Comparison of ENCODE assay signal across 11 cellular contexts in genomic region chr16:81609323-81609892, GRCh38.
A peak's percentile ranks its signal among the peaks of the same experiment; 100 is the strongest.
DNase-seq lines count a peak whose midpoint lies in the region; ATAC-seq, FAIRE-seq and TF ChIP-seq lines count a peak whose summit lies in the region.
"Had no signal": no experiment of that assay in that cellular context is flagged by ENCODE, and none has a peak within 500 bp of the region (broad histone marks: within the 10 kb centered on the region; RNA-seq: fewer than 3 reads in every experiment).

No MANE protein-coding gene starts in this region.

- ATAC-seq in activated T-helper 17 cell treated with anti-CD3 and anti-CD28 coated beads, Interleukin-2, amount 50 U/mL, for 72 hours (replicated peaks) = no peak
- no peak for ATAC-seq in stimulated activated memory B cell treated with anti-CD40 and anti-IgM and Interleukin-4, amounts not matched to agents 10 μg/mL and 1 μg/mL and 100 μg/mL, for 72 hours
- ATAC-seq in HG03571 (IDR thresholded peaks at IDR 0.05; ENCODE audit: unreplicated experiment) = no peak

- H3K4me1 Mint-ChIP-seq in activated T-helper 17 cell treated with anti-CD3 and anti-CD28 coated beads, Interleukin-2, amount 50 U/mL, for 72 hours = peaks cover 8% of the 10 kb centered on the region
- H3K4me1 Mint-ChIP-seq in glutamatergic neuron (ENCODE audit: low read depth, unreplicated experiment) = peaks cover 31% of the 10 kb centered on the region
- peaks cover 38% of the 10 kb centered on the region for H3K4me1 Mint-ChIP-seq in stimulated activated memory B cell treated with anti-CD40 and anti-IgM and Interleukin-4, amounts not matched to agents 10 μg/mL and 1 μg/mL and 100 μg/mL, for 72 hours

- no peaks in the 10 kb centered on the region for H3K9me3 Mint-ChIP-seq in activated T-helper 17 cell treated with anti-CD3 and anti-CD28 coated beads, Interleukin-2, amount 50 U/mL, for 72 hours
- H3K9me3 Mint-ChIP-seq in glutamatergic neuron (ENCODE audit: unreplicated experiment) = peaks cover 14% of the 10 kb centered on the region
- no peaks in the 10 kb centered on the region for H3K9me3 Mint-ChIP-seq in stimulated activated memory B cell treated with anti-CD40 and anti-IgM and Interleukin-4, amounts not matched to agents 10 μg/mL and 1 μg/mL and 100 μg/mL, for 72 hours

- no peaks in the 10 kb centered on the region for H3K27me3 Mint-ChIP-seq in activated T-helper 17 cell treated with anti-CD3 and anti-CD28 coated beads, Interleukin-2, amount 50 U/mL, for 72 hours
- peaks cover 16% of the 10 kb centered on the region for H3K27me3 Mint-ChIP-seq in glutamatergic neuron (ENCODE audit: unreplicated experiment)
- H3K27me3 Mint-ChIP-seq in stimulated activated memory B cell treated with anti-CD40 and anti-IgM and Interleukin-4, amounts not matched to agents 10 μg/mL and 1 μg/mL and 100 μg/mL, for 72 hours = no peaks in the 10 kb centered on the region

- no peak overlapping the region for H3K4me3 Mint-ChIP-seq in activated T-helper 17 cell treated with anti-CD3 and anti-CD28 coated beads, Interleukin-2, amount 50 U/mL, for 72 hours
- no peak overlapping the region for H3K4me3 Mint-ChIP-seq in glutamatergic neuron (ENCODE audit: unreplicated experiment)
- H3K4me3 Mint-ChIP-seq in stimulated activated memory B cell treated with anti-CD40 and anti-IgM and Interleukin-4, amounts not matched to agents 10 μg/mL and 1 μg/mL and 100 μg/mL, for 72 hours = no peak overlapping the region

- peak overlapping the region; percentile 78 for H3K27ac Mint-ChIP-seq in activated T-helper 17 cell treated with anti-CD3 and anti-CD28 coated beads, Interleukin-2, amount 50 U/mL, for 72 hours
- peak overlapping the region; percentile 43 for H3K27ac Mint-ChIP-seq in glutamatergic neuron (ENCODE audit: unreplicated experiment)
- peak overlapping the region; percentile 38 for H3K27ac Mint-ChIP-seq in stimulated activated memory B cell treated with anti-CD40 and anti-IgM and Interleukin-4, amounts not matched to agents 10 μg/mL and 1 μg/mL and 100 μg/mL, for 72 hours

- H3K36me3 Mint-ChIP-seq in activated T-helper 17 cell treated with anti-CD3 and anti-CD28 coated beads, Interleukin-2, amount 50 U/mL, for 72 hours (ENCODE audit: low read depth) = peaks cover 37% of the 10 kb centered on the region
- H3K36me3 Mint-ChIP-seq in glutamatergic neuron (ENCODE audit: unreplicated experiment) = peaks cover 5% of the 10 kb centered on the region
- peaks cover 32% of the 10 kb centered on the region for H3K36me3 Mint-ChIP-seq in stimulated activated memory B cell treated with anti-CD40 and anti-IgM and Interleukin-4, amounts not matched to agents 10 μg/mL and 1 μg/mL and 100 μg/mL, for 72 hours

- TF ChIP-seq CTCF in GM13977 (IDR thresholded peaks at IDR 0.05; ENCODE audit: extremely low read depth, insufficient read depth, missing control alignments) (no peak), glutamatergic neuron (IDR thresholded peaks at IDR 0.05; ENCODE audit: partially characterized antibody, unreplicated experiment) (no peak)

- in situ Hi-C loops in GM13977 (cut with MboI; ENCODE audit: low pct_unique_long_range_greater_than_20kb, low sequenced_read_pairs, unreplicated experiment) = no loop called here

- no peak for TF ChIP-seq POLR2A in GM12892 (IDR thresholded peaks at IDR 0.05; ENCODE audit: low read depth, low read length)

- no peak for FAIRE-seq in GM12892 (lab: Jason Lieb, UNC)
- FAIRE-seq: GM19239 had no signal

- DNase-seq in GM13977 (ENCODE audit: low spot score) (peak; percentile 38), glutamatergic neuron (no peak), SKM-1 (lab: John Stamatoyannopoulos, UW; ENCODE audit: unreplicated experiment) (no peak), DMS 273 treated with DMSO at 0.1 percent for 48 hours (lab: John Stamatoyannopoulos, UW) (no peak), GM12892 (ENCODE audit: insufficient read length) (no peak)
- DNase-seq: COR-L47; stimulated activated naive CD4-positive, alpha-beta T cell had no signal
